In the genomic region with DNA sequence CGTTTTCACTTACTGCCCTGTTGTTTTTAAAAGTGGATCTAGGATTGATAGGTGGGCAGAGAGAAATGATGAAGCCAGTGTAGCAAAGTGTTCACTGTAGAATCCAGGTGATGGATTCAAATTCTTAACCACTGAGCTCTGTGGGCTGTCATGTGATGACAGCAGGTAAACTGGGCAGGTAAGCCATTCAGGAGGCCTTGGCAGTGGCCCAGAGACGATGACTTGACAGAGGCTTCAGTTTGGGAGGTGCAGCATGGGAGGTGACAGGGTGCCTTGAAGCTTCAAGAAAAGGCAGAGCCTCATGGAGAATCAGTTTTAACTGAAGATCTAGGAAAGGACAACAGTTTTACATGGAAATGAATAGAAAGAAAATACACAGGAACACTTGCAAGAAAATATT, we compare ENCODE assay signal across 13 cellular contexts. TPM values are rescaled to one million over a fixed set of nuclear protein-coding genes. Genes with fewer than 3 reads are reported as not detected.
DNase-seq lines count a peak whose midpoint lies in the region; ATAC-seq and TF ChIP-seq lines count a peak whose summit lies in the region.
"Had no signal": no experiment of that assay in that cellular context is flagged by ENCODE, and none has a peak within 500 bp of the region (broad histone marks: within the 10 kb centered on the region; RNA-seq: fewer than 3 reads in every experiment).

No MANE protein-coding gene starts in this region.

- H3K4me1 ChIP-seq in CD4-positive, alpha-beta memory T cell (ENCODE audit: insufficient read depth, low read length) = peaks cover 54% of the 10 kb centered on the region
- peaks cover 9% of the 10 kb centered on the region for H3K4me1 ChIP-seq in colonic mucosa

- H3K27ac ChIP-seq in CD4-positive, alpha-beta memory T cell (ENCODE audit: low read depth, low read length) = no peak overlapping the region
- H3K27ac ChIP-seq in HL-60 (replicated peaks) (no peak overlapping the region), colonic mucosa (no peak overlapping the region)
- H3K27ac ChIP-seq: esophagus muscularis mucosa, prostate gland had no signal

- no peaks in the 10 kb centered on the region for H3K9me3 Mint-ChIP-seq in CD4-positive, alpha-beta memory T cell
- no peaks in the 10 kb centered on the region for H3K9me3 Mint-ChIP-seq in activated naive CD8-positive, alpha-beta T cell treated with anti-CD3 and anti-CD28 coated beads for 36 hours
- no peaks in the 10 kb centered on the region for H3K9me3 Mint-ChIP-seq in mesothelial cell of epicardium

- H3K36me3 Mint-ChIP-seq in CD4-positive, alpha-beta memory T cell = peaks cover 7 to 26% of the 10 kb centered on the region in 2 donors
- peaks cover 33% of the 10 kb centered on the region for H3K36me3 Mint-ChIP-seq in activated naive CD8-positive, alpha-beta T cell treated with anti-CD3 and anti-CD28 coated beads for 36 hours
- peaks cover 6% of the 10 kb centered on the region for H3K36me3 Mint-ChIP-seq in mesothelial cell of epicardium

- peak overlapping the region; percentile 43 to 92 (median 88) for H3K27ac Mint-ChIP-seq in CD4-positive, alpha-beta memory T cell
- H3K27ac Mint-ChIP-seq in activated naive CD8-positive, alpha-beta T cell treated with anti-CD3 and anti-CD28 coated beads for 36 hours = peak overlapping the region; percentile 23
- H3K27ac Mint-ChIP-seq in mesothelial cell of epicardium = no peak overlapping the region

- H3K27me3 ChIP-seq in CD4-positive, alpha-beta memory T cell (ENCODE audit: insufficient read depth, low read length) = no peaks in the 10 kb centered on the region
- H3K27me3 ChIP-seq in HL-60 (ENCODE audit: insufficient read depth, poor library complexity, severe bottlenecking) (no peaks in the 10 kb centered on the region), colonic mucosa (no peaks in the 10 kb centered on the region)
- H3K27me3 ChIP-seq: esophagus muscularis mucosa had no signal

- ATAC-seq in HG02973 (IDR thresholded peaks at IDR 0.05; ENCODE audit: unreplicated experiment) (no peak), GM21825 (IDR thresholded peaks at IDR 0.05; ENCODE audit: unreplicated experiment) (no peak)

- no peak overlapping the region for H3K9ac ChIP-seq in colonic mucosa (ENCODE audit: low read depth in 2 of 2, low read length in 2 of 2)

- H3K4me3 Mint-ChIP-seq in CD4-positive, alpha-beta memory T cell = peak overlapping the region; percentile 36 to 91 (median 76)
- peak overlapping the region; percentile 81 for H3K4me3 Mint-ChIP-seq in activated naive CD8-positive, alpha-beta T cell treated with anti-CD3 and anti-CD28 coated beads for 36 hours
- H3K4me3 Mint-ChIP-seq in mesothelial cell of epicardium = peak overlapping the region; percentile 93

- TF ChIP-seq CTCF in HL-60 (IDR thresholded peaks at IDR 0.05; ENCODE audit: insufficient read depth, low read length) (no peak), mesothelial cell of epicardium (IDR thresholded peaks at IDR 0.05; ENCODE audit: unreplicated experiment) (no peak), colonic mucosa (IDR thresholded peaks at IDR 0.05) (no peak)

- CTCF ChIA-PET in CD4-positive, alpha-beta memory T cell (lab: Charles Lee; ENCODE audit: partially characterized antibody) = interaction anchor here (1.4 kb wide), 1 partner anchor 33 kb away, joined by 5 read pairs; a partner anchor contains a TSS

- POLR2A ChIA-PET in CD4-positive, alpha-beta memory T cell (lab: Charles Lee; ENCODE audit: partially characterized antibody) = interaction anchor here (7.4 kb wide), 1 partner anchor 33 kb away, joined by 84 read pairs; a partner anchor contains a TSS

- H3K27me3 Mint-ChIP-seq in CD4-positive, alpha-beta memory T cell = no peaks in the 10 kb centered on the region
- no peaks in the 10 kb centered on the region for H3K27me3 Mint-ChIP-seq in activated naive CD8-positive, alpha-beta T cell treated with anti-CD3 and anti-CD28 coated beads for 36 hours
- H3K27me3 Mint-ChIP-seq in mesothelial cell of epicardium (ENCODE audit: low read depth) = no peaks in the 10 kb centered on the region

- intact Hi-C loops in CD4-positive, alpha-beta memory T cell (cut with micrococcal nuclease) = loop anchor here (5.0 to 10.0 kb wide), 2 partner anchors 696 to 1432 kb away; a partner anchor contains a TSS
- intact Hi-C loops in colonic mucosa (cut with DNase I) = loop anchor here (5.0 kb wide), 1 partner anchor 38 kb away; no protein-coding TSS in a partner anchor

- H3K36me3 ChIP-seq in CD4-positive, alpha-beta memory T cell (ENCODE audit: insufficient read depth, low read length) = no peaks in the 10 kb centered on the region
- no peaks in the 10 kb centered on the region for H3K36me3 ChIP-seq in colonic mucosa
- H3K36me3 ChIP-seq: prostate gland had no signal

- peaks cover 39 to 63% (median 50%) of the 10 kb centered on the region in 4 donors for H3K4me1 Mint-ChIP-seq in CD4-positive, alpha-beta memory T cell
- H3K4me1 Mint-ChIP-seq in activated naive CD8-positive, alpha-beta T cell treated with anti-CD3 and anti-CD28 coated beads for 36 hours = peaks cover 60% of the 10 kb centered on the region
- H3K4me1 Mint-ChIP-seq in mesothelial cell of epicardium = peaks cover 23% of the 10 kb centered on the region

- DNase-seq in CD4-positive, alpha-beta memory T cell = no peak
- DNase-seq in HL-60 (ENCODE audit: low read depth in 1 of 2, low spot score in 1 of 2) (no peak), mesothelial cell of epicardium (ENCODE audit: low spot score in 2 of 2, unreplicated experiment in 2 of 2) (no peak), colonic mucosa (no peak), RKO (ENCODE audit: low spot score) (no peak)
- DNase-seq in activated naive CD8-positive, alpha-beta T cell treated with anti-CD3 and anti-CD28 coated beads for 36 hours = no peak
- DNase-seq: activated effector memory CD4-positive, alpha-beta T cell treated with anti-CD3 and anti-CD28 coated beads, Interleukin-2, amount 50 U/mL, for 16 hours; NCI-H2227 treated with DMSO at 0.1 percent for 48 hours had no signal

- H3K4me3 ChIP-seq in CD4-positive, alpha-beta memory T cell (ENCODE audit: low read length in 2 of 2) = no peak overlapping the region
- peak overlapping the region; percentile 95; the same call in 1 of the 2 replicates for H3K4me3 ChIP-seq in HL-60 (replicated peaks; ENCODE audit: insufficient read depth, low read length)
- no peak overlapping the region for H3K4me3 ChIP-seq in colonic mucosa
- H3K4me3 ChIP-seq: prostate gland had no signal

- H3K9me3 ChIP-seq in CD4-positive, alpha-beta memory T cell (ENCODE audit: control insufficient read depth in 1 of 2, low read length in 2 of 2) = no peaks in the 10 kb centered on the region
- H3K9me3 ChIP-seq in colonic mucosa = no peaks in the 10 kb centered on the region
- H3K9me3 ChIP-seq: esophagus muscularis mucosa, prostate gland had no signal

RNA-seq across cellular contexts. Expression of a gene that starts 2.0 kb away (rescaled TPM):
- 10 to 100 TPM; 32.5 to 33.5 TPM for total RNA-seq in CD4-positive, alpha-beta memory T cell
- polyA plus RNA-seq in CD4-positive, alpha-beta memory T cell = 100 to 1,000 TPM in 1 of 2 donors, 10 to 100 TPM in 1; 80.0 to 116 TPM
- total RNA-seq in activated naive CD8-positive, alpha-beta T cell treated with anti-CD3 and anti-CD28 coated beads for 36 hours = 100 to 1,000 TPM; 116 to 118 TPM
- total RNA-seq in mesothelial cell of epicardium (34.0 to 38.9 TPM (median 36.9 TPM) in 3 replicates), colonic mucosa (10 to 100 TPM; 43.5 to 45.8 TPM)

RNA-seq across cellular contexts. Expression of a gene that starts 33.1 kb away (rescaled TPM):
- total RNA-seq in CD4-positive, alpha-beta memory T cell = 10 to 100 TPM; 30.0 to 32.9 TPM
- 10 to 100 TPM; 10.4 to 16.1 TPM for polyA plus RNA-seq in CD4-positive, alpha-beta memory T cell
- total RNA-seq in activated naive CD8-positive, alpha-beta T cell treated with anti-CD3 and anti-CD28 coated beads for 36 hours = 10 to 100 TPM; 26.7 to 28.8 TPM
- total RNA-seq in mesothelial cell of epicardium (23.9 to 27.8 TPM (median 26.5 TPM) in 3 replicates), colonic mucosa (10 to 100 TPM; 21.4 to 25.8 TPM)

RNA-seq across cellular contexts. Expression of a gene that starts 33.2 kb away (rescaled TPM):
- total RNA-seq in CD4-positive, alpha-beta memory T cell = not detected
- polyA plus RNA-seq in CD4-positive, alpha-beta memory T cell = not detected
- not detected for total RNA-seq in activated naive CD8-positive, alpha-beta T cell treated with anti-CD3 and anti-CD28 coated beads for 36 hours
- total RNA-seq in mesothelial cell of epicardium (0.45 to 0.62 TPM in 2 of 3 replicates, not detected in the other), colonic mucosa (under 1 TPM in 1 of 2 donors, not detected in 1; 0.32 TPM)
- total RNA-seq: esophagus muscularis mucosa, kidney epithelial cell had no signal
